Comparison of ENCODE assay signal across 8 cellular contexts in the genomic region with DNA sequence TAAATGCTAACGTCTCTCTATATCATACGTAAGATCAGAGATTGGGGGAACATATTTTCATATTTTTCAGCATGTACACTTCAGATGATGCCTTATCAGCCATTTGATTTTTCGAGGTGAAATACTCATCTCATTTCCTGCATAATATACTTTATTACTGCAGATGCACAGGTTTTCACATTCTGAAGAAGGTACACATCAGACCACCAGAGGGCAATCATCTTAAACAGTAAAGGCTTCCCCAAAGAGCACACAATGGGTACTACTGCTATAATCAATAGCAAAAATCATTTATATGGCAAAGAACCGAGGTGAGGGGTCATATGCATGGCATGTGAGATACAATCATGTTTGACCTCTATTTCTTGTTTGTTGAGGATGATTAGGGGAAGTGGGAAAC.
DNase-seq lines count a peak whose midpoint lies in the region; ATAC-seq, FAIRE-seq and TF ChIP-seq lines count a peak whose summit lies in the region.

No MANE protein-coding gene starts in this region.

- peak; percentile 32 for DNase-seq in activated naive CD4-positive, alpha-beta T cell treated with anti-CD3 and anti-CD28 coated beads, Interleukin-2, amount 10 ng/mL, durations not matched to agents 7 days and 5 days
- DNase-seq in activated naive CD4-positive, alpha-beta T cell treated with Interleukin-2 at 50 U/mL for 16 hours, result no peak
- DNase-seq in HT1080 (ENCODE audit: low read depth) (peak; percentile 44), SW480 (ENCODE audit: low spot score) (peak; percentile 48), kidney (no peak), suprapubic skin (ENCODE audit: low spot score in 2 of 2) (no peak)
- no peak for DNase-seq in activated T-cell treated with anti-CD3 and anti-CD28 coated beads, Interleukin-2, amount 50 U/mL, for 48 hours

- no peak for TF ChIP-seq POLR2A in suprapubic skin (IDR thresholded peaks at IDR 0.05)

- peaks cover 0 to 9% of the 10 kb centered on the region in 2 donors for H3K36me3 ChIP-seq in kidney (ENCODE audit: control insufficient read depth in 1 of 2, insufficient read depth in 2 of 2, low read length in 2 of 2)
- peaks cover 7% of the 10 kb centered on the region for H3K36me3 ChIP-seq in suprapubic skin

- no peak overlapping the region for H3K27ac Mint-ChIP-seq in activated naive CD4-positive, alpha-beta T cell treated with anti-CD3 and anti-CD28 coated beads, Interleukin-2, amount 10 ng/mL, durations not matched to agents 7 days and 5 days

- 60% methylated on average over 4 of the region's 4 CpGs for WGBS in suprapubic skin

- H3K4me3 ChIP-seq in kidney (ENCODE audit: low read length in 2 of 2) (no peak overlapping the region), suprapubic skin (no peak overlapping the region)

- H3K27ac ChIP-seq in kidney (ENCODE audit: low read depth in 2 of 2, low read length in 2 of 2) (no peak overlapping the region), suprapubic skin (no peak overlapping the region)

- CTCF ChIA-PET in activated naive CD4-positive, alpha-beta T cell treated with anti-CD3 and anti-CD28 coated beads, Interleukin-2, amount 10 ng/mL, durations not matched to agents 7 days and 5 days (lab: Charles Lee), result no interaction called here

- H3K9ac ChIP-seq in kidney (ENCODE audit: low read length in 2 of 2), result no peak overlapping the region

- no peak for TF ChIP-seq EP300 in suprapubic skin (IDR thresholded peaks at IDR 0.05)

- no peaks in the 10 kb centered on the region for H3K4me1 ChIP-seq in kidney (ENCODE audit: control insufficient read depth in 1 of 2, insufficient read depth in 1 of 2, low read depth in 1 of 2, low read length in 2 of 2)
- H3K4me1 ChIP-seq in suprapubic skin, result no peaks in the 10 kb centered on the region

- no peaks in the 10 kb centered on the region for H3K27me3 ChIP-seq in suprapubic skin

- no peak for ATAC-seq in GM21526 (IDR thresholded peaks at IDR 0.05; ENCODE audit: low FRiP score, unreplicated experiment)

- H3K9me3 Mint-ChIP-seq in activated naive CD4-positive, alpha-beta T cell treated with anti-CD3 and anti-CD28 coated beads, Interleukin-2, amount 10 ng/mL, durations not matched to agents 7 days and 5 days, result no peaks in the 10 kb centered on the region

- H3K4me3 Mint-ChIP-seq in activated naive CD4-positive, alpha-beta T cell treated with anti-CD3 and anti-CD28 coated beads, Interleukin-2, amount 10 ng/mL, durations not matched to agents 7 days and 5 days, result no peak overlapping the region

- intact Hi-C loops in kidney (cut with DNase I), result no loop called here

- H3K9me3 ChIP-seq in kidney (ENCODE audit: control insufficient read depth in 1 of 2, low read length in 2 of 2), result no peaks in the 10 kb centered on the region
- H3K9me3 ChIP-seq in suprapubic skin, result no peaks in the 10 kb centered on the region

- no peaks in the 10 kb centered on the region for H3K36me3 Mint-ChIP-seq in activated naive CD4-positive, alpha-beta T cell treated with anti-CD3 and anti-CD28 coated beads, Interleukin-2, amount 10 ng/mL, durations not matched to agents 7 days and 5 days

- no peaks in the 10 kb centered on the region for H3K27me3 Mint-ChIP-seq in activated naive CD4-positive, alpha-beta T cell treated with anti-CD3 and anti-CD28 coated beads, Interleukin-2, amount 10 ng/mL, durations not matched to agents 7 days and 5 days

- FAIRE-seq in kidney (lab: Jason Lieb, UNC), result no peak

- peak; percentile 25 for TF ChIP-seq CTCF in kidney (IDR thresholded peaks at IDR 0.05; ENCODE audit: borderline replicate concordance, extremely low read depth, insufficient read depth)
- TF ChIP-seq CTCF in suprapubic skin (IDR thresholded peaks at IDR 0.05), result peak in 1 of 2 donors; percentile 10

- H3K4me1 Mint-ChIP-seq in activated naive CD4-positive, alpha-beta T cell treated with anti-CD3 and anti-CD28 coated beads, Interleukin-2, amount 10 ng/mL, durations not matched to agents 7 days and 5 days, result no peaks in the 10 kb centered on the region

Comparison
In these comparisons a context has a peak if more than half of its experiments do, and no peak if none do; other contexts are left out.
1. DNase-seq: peak in activated naive CD4-positive, alpha-beta T cell treated with anti-CD3 and anti-CD28 coated beads, Interleukin-2, amount 10 ng/mL, durations not matched to agents 7 days and 5 days (single experiment), HT1080 (single experiment) and SW480 (single experiment); none in activated naive CD4-positive, alpha-beta T cell treated with Interleukin-2 at 50 U/mL for 16 hours (single experiment), kidney (single experiment), activated T-cell treated with anti-CD3 and anti-CD28 coated beads, Interleukin-2, amount 50 U/mL, for 48 hours (0 of 2) and suprapubic skin (0 of 2).